In the genomic region with DNA sequence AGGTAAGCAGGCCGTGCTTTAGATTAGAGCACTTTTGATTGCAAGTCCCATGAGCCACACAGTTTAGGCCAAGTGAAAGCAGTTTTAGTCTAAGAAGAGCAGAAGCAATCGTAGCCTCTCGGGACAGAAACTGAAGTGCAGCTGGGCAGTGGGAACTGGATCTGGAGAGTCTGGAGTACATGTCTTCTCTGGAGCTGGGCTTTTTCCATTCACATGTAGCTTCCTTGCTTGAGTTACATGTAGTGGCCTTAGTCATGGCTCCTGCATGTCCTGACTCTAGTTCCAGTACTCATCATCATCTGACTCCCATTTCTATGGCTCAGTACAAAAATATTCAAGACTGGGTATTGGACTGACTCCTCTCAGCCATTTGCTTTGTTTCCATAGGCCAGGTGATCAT, we compare ENCODE assay signal across 14 cellular contexts. TPM values are rescaled to one million over a fixed set of nuclear protein-coding genes. Genes with fewer than 3 reads are reported as not detected.
DNase-seq lines count a peak whose midpoint lies in the region; ATAC-seq and TF ChIP-seq lines count a peak whose summit lies in the region.
"Had no signal": no experiment of that assay in that cellular context is flagged by ENCODE, and none has a peak within 500 bp of the region (broad histone marks: within the 10 kb centered on the region; RNA-seq: fewer than 3 reads in every experiment).

No MANE protein-coding gene starts in this region.

- no peaks in the 10 kb centered on the region for H3K36me3 Mint-ChIP-seq in natural killer cell
- no peaks in the 10 kb centered on the region for H3K36me3 Mint-ChIP-seq in natural killer cell treated with Interleukin-12 subunit alpha and Interleukin-12 subunit beta and Interleukin-15 and Interleukin-18, amount 100 ng/mL, for 72 hours

- H3K9ac ChIP-seq in BLaER1, result no peak overlapping the region; the same call in 1 of the 2 replicates
- H3K9ac ChIP-seq in fibroblast of lung (ENCODE audit: insufficient read depth, low read length), result no peak overlapping the region

- H2AFZ ChIP-seq in fibroblast of lung (ENCODE audit: low read length) (no peak overlapping the region), osteoblast (ENCODE audit: low read length) (no peak overlapping the region)

- peaks cover 39 to 50% of the 10 kb centered on the region in 2 donors for H3K4me1 Mint-ChIP-seq in natural killer cell
- H3K4me1 Mint-ChIP-seq in natural killer cell treated with Interleukin-12 subunit alpha and Interleukin-12 subunit beta and Interleukin-15 and Interleukin-18, amount 100 ng/mL, for 72 hours (ENCODE audit: low read depth in 2 of 2), result peaks cover 22 to 37% of the 10 kb centered on the region in 2 donors

- peaks cover 11% of the 10 kb centered on the region for H3K36me3 ChIP-seq in BLaER1
- H3K36me3 ChIP-seq in fibroblast of lung (ENCODE audit: control insufficient read depth, insufficient read depth, low read length), result no peaks in the 10 kb centered on the region
- no peaks in the 10 kb centered on the region for H3K36me3 ChIP-seq in osteoblast (ENCODE audit: insufficient read depth, low read length)
- H3K36me3 ChIP-seq: BE2C had no signal

- peak overlapping the region; percentile 37 for H3K4me2 ChIP-seq in BLaER1
- peak overlapping the region; percentile 48 for H3K4me2 ChIP-seq in fibroblast of lung (ENCODE audit: extremely low read depth, insufficient read depth, low read length)
- H3K4me2 ChIP-seq in osteoblast (ENCODE audit: insufficient read depth, low read length), result no peak overlapping the region

- H3K27ac ChIP-seq in BLaER1 (peak overlapping the region; percentile 1; the same call in 1 of the 2 replicates), fibroblast of lung (ENCODE audit: insufficient read depth, low read length) (peak overlapping the region; percentile 56), osteoblast (ENCODE audit: low read depth, low read length) (peak overlapping the region; percentile 60)

- H3K4me3 ChIP-seq in BLaER1 (no peak overlapping the region), fibroblast of lung (replicated peaks in 1 of 4; ENCODE audit: control extremely low read depth in 1 of 4, insufficient read depth in 1 of 4, low read depth in 3 of 4, low read length in 4 of 4) (no peak overlapping the region), osteoblast (ENCODE audit: insufficient read depth, low read length) (no peak overlapping the region)

- H3K27me3 ChIP-seq in BLaER1, result no peaks in the 10 kb centered on the region
- no peaks in the 10 kb centered on the region for H3K27me3 ChIP-seq in fibroblast of lung (ENCODE audit: control insufficient read depth, insufficient read depth, low read length)
- H3K27me3 ChIP-seq in osteoblast (ENCODE audit: insufficient read depth, low read length), result no peaks in the 10 kb centered on the region
- H3K27me3 ChIP-seq: BE2C had no signal

- H3K27ac Mint-ChIP-seq in natural killer cell, result no peak overlapping the region
- no peak overlapping the region for H3K27ac Mint-ChIP-seq in natural killer cell treated with Interleukin-12 subunit alpha and Interleukin-12 subunit beta and Interleukin-15 and Interleukin-18, amount 100 ng/mL, for 72 hours
- H3K27ac Mint-ChIP-seq: activated B cell treated with CpG ODN at 0.5 μM for 24 hours; dendritic cell treated with granulocyte-macrophage colony-stimulating factor and Interleukin-4, amounts not matched to agents 40 ng/mL and 50 ng/mL, for 4 days; stimulated activated memory B cell treated with anti-CD40 and anti-IgM and Interleukin-4, amounts not matched to agents 10 μg/mL and 1 μg/mL and 100 μg/mL, for 72 hours had no signal

- no peak for ATAC-seq in natural killer cell
- ATAC-seq in GM19351 (IDR thresholded peaks at IDR 0.05; ENCODE audit: unreplicated experiment), result no peak
- ATAC-seq in natural killer cell treated with Interleukin-12 subunit alpha and Interleukin-12 subunit beta and Interleukin-15 and Interleukin-18, amount 100 ng/mL, for 72 hours, result no peak
- ATAC-seq: stimulated activated memory B cell treated with anti-CD40 and anti-IgM and Interleukin-4, amounts not matched to agents 10 μg/mL and 1 μg/mL and 100 μg/mL, for 72 hours had no signal

- H3K79me2 ChIP-seq in fibroblast of lung (ENCODE audit: control insufficient read depth, insufficient read depth, low read length), result peaks cover 48% of the 10 kb centered on the region
- peaks cover 80% of the 10 kb centered on the region for H3K79me2 ChIP-seq in osteoblast (ENCODE audit: insufficient read depth, low read length)

- H4K20me1 ChIP-seq in BLaER1 (peaks cover 100% of the 10 kb centered on the region), fibroblast of lung (ENCODE audit: control insufficient read depth, extremely low read depth, insufficient read depth, low read length) (no peaks in the 10 kb centered on the region), osteoblast (ENCODE audit: insufficient read depth, low read length) (peaks cover 12% of the 10 kb centered on the region)

- intact Hi-C loops in natural killer cell (cut with micrococcal nuclease), result no loop called here

- H3K4me1 ChIP-seq in BLaER1 (peaks cover 52% of the 10 kb centered on the region), fibroblast of lung (ENCODE audit: control insufficient read depth, extremely low read depth, insufficient read depth, low read length) (peaks cover 14% of the 10 kb centered on the region), osteoblast (ENCODE audit: insufficient read depth, low read length) (peaks cover 26% of the 10 kb centered on the region)
- H3K4me1 ChIP-seq: BE2C had no signal

- H3K4me3 Mint-ChIP-seq in natural killer cell, result no peak overlapping the region
- H3K4me3 Mint-ChIP-seq in natural killer cell treated with Interleukin-12 subunit alpha and Interleukin-12 subunit beta and Interleukin-15 and Interleukin-18, amount 100 ng/mL, for 72 hours, result no peak overlapping the region
- H3K4me3 Mint-ChIP-seq: activated B cell treated with CpG ODN at 0.5 μM for 24 hours; dendritic cell treated with granulocyte-macrophage colony-stimulating factor and Interleukin-4, amounts not matched to agents 40 ng/mL and 50 ng/mL, for 4 days; stimulated activated memory B cell treated with anti-CD40 and anti-IgM and Interleukin-4, amounts not matched to agents 10 μg/mL and 1 μg/mL and 100 μg/mL, for 72 hours had no signal

- TF ChIP-seq CTCF in fibroblast of lung (conservative IDR thresholded peaks at IDR 0.05 in 1 of 2, IDR thresholded peaks at IDR 0.05 in 1 of 2; ENCODE audit: low read depth in 1 of 2, low read length in 2 of 2) (no peak), osteoblast (IDR thresholded peaks at IDR 0.05; ENCODE audit: extremely low read depth, low read depth, low read length) (no peak), natural killer cell (IDR thresholded peaks at IDR 0.05) (no peak)

- no peaks in the 10 kb centered on the region for H3K9me3 Mint-ChIP-seq in natural killer cell
- H3K9me3 Mint-ChIP-seq in natural killer cell treated with Interleukin-12 subunit alpha and Interleukin-12 subunit beta and Interleukin-15 and Interleukin-18, amount 100 ng/mL, for 72 hours, result no peaks in the 10 kb centered on the region
- H3K9me3 Mint-ChIP-seq: activated B cell treated with CpG ODN at 0.5 μM for 24 hours; dendritic cell treated with granulocyte-macrophage colony-stimulating factor and Interleukin-4, amounts not matched to agents 40 ng/mL and 50 ng/mL, for 4 days; stimulated activated memory B cell treated with anti-CD40 and anti-IgM and Interleukin-4, amounts not matched to agents 10 μg/mL and 1 μg/mL and 100 μg/mL, for 72 hours had no signal

- no peaks in the 10 kb centered on the region for H3K27me3 Mint-ChIP-seq in natural killer cell (ENCODE audit: low read depth in 2 of 2)
- H3K27me3 Mint-ChIP-seq in natural killer cell treated with Interleukin-12 subunit alpha and Interleukin-12 subunit beta and Interleukin-15 and Interleukin-18, amount 100 ng/mL, for 72 hours, result no peaks in the 10 kb centered on the region
- H3K27me3 Mint-ChIP-seq: activated B cell treated with CpG ODN at 0.5 μM for 24 hours; dendritic cell treated with granulocyte-macrophage colony-stimulating factor and Interleukin-4, amounts not matched to agents 40 ng/mL and 50 ng/mL, for 4 days; stimulated activated memory B cell treated with anti-CD40 and anti-IgM and Interleukin-4, amounts not matched to agents 10 μg/mL and 1 μg/mL and 100 μg/mL, for 72 hours had no signal

- no peaks in the 10 kb centered on the region for H3K9me3 ChIP-seq in BLaER1
- H3K9me3 ChIP-seq in fibroblast of lung (ENCODE audit: control insufficient read depth, insufficient read depth, low read depth, low read length), result no peaks in the 10 kb centered on the region
- H3K9me3 ChIP-seq in osteoblast (ENCODE audit: low read depth, low read length), result no peaks in the 10 kb centered on the region
- H3K9me3 ChIP-seq: BE2C had no signal

- peak; percentile 54 for DNase-seq in RKO (ENCODE audit: low spot score)
- DNase-seq in fibroblast of lung (ENCODE audit: low read depth in 2 of 2), result peak in 1 of 2 donors; percentile 65
- no peak for DNase-seq in osteoblast (ENCODE audit: insufficient read length, low spot score, missing footprints)
- no peak for DNase-seq in natural killer cell
- no peak for DNase-seq in natural killer cell treated with Interleukin-12 subunit alpha and Interleukin-12 subunit beta and Interleukin-15 and Interleukin-18, amount 100 ng/mL, for 72 hours (ENCODE audit: low spot score)
- no peak for DNase-seq in DMS79 (lab: John Stamatoyannopoulos, UW)
- DNase-seq: activated B cell treated with CpG ODN at 0.5 μM for 24 hours; BE2C; NCI-H2227 treated with DMSO at 0.1 percent for 48 hours; stimulated activated CD4-positive, alpha-beta T cell treated with anti-CD3 and anti-CD28 coated beads, Interleukin-15, amount 100 ng/mL, for 24 hours had no signal

RNA-seq across cellular contexts. Expression of a gene that starts 16.7 kb away (rescaled TPM):
- 45.5 and 47.6 TPM in 2 replicates for total RNA-seq in fibroblast of lung
- polyA plus RNA-seq in fibroblast of lung, result 78.5 and 86.0 TPM in 2 replicates
- 81.7 and 91.3 TPM in 2 replicates for polyA plus RNA-seq in fibroblast of lung (2012)
- 6.0 and 7.5 TPM in 2 replicates for polyA minus RNA-seq in fibroblast of lung (ENCODE audit: low replicate concordance)
- 38.0 and 47.4 TPM in 2 replicates for total RNA-seq in osteoblast
- total RNA-seq in natural killer cell, result 10 to 100 TPM; 40.6 to 53.3 (median 44.9) TPM
- total RNA-seq in natural killer cell treated with Interleukin-12 subunit alpha and Interleukin-12 subunit beta and Interleukin-15 and Interleukin-18, amount 100 ng/mL, for 72 hours, result 10 to 100 TPM; 36.5 to 57.5 TPM

Comparison
In these comparisons a context has a peak if more than half of its experiments do, and no peak if none do; other contexts are left out.
1. H3K27ac ChIP-seq: peak in every context shown above with its lines; median percentile 60 in osteoblast; 56 in fibroblast of lung; 1 in BLaER1.